Comparison of ENCODE assay signal across 1 cellular context in the genomic region with DNA sequence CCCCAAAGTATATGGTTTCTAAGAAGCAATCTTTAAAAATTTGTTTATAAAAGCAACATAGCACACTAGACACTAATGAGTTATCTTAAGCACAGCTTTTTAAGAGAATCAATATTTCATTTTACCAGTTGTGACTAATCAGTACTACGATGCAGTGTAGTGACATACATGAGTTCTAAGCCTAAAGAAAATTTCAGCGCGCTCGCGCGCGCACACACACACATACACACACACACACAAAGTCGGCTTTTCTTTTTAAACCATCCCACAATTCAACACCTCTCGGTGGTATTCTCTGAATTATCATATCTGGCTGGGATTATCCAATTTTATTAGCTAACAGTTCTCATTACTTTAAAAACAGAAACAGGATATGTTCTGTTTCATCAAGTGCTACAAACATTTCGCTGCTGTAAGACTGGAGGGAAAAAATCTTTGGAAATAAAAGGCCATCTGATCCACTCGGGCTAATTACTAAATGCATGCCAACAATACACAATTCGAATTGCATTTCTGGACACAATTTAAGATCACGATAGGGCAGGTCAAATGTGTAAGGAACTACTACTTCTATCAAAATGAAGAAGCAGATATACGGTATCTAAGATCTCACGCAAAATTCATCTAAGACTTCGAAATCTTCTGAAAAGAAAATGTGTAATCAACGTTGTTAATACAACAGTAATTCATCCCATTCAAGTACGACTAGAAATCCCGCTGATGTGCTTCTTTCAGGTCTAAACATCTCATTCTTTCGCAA.
TF ChIP-seq lines count a peak whose summit lies in the region.

No MANE protein-coding gene starts in this region.

TF ChIP-seq in K562, 482 proteins besides CTCF, POLR2A, EP300 and RAD21 (continued from another document and continues in another):
- TF ChIP-seq, protein P1, sequence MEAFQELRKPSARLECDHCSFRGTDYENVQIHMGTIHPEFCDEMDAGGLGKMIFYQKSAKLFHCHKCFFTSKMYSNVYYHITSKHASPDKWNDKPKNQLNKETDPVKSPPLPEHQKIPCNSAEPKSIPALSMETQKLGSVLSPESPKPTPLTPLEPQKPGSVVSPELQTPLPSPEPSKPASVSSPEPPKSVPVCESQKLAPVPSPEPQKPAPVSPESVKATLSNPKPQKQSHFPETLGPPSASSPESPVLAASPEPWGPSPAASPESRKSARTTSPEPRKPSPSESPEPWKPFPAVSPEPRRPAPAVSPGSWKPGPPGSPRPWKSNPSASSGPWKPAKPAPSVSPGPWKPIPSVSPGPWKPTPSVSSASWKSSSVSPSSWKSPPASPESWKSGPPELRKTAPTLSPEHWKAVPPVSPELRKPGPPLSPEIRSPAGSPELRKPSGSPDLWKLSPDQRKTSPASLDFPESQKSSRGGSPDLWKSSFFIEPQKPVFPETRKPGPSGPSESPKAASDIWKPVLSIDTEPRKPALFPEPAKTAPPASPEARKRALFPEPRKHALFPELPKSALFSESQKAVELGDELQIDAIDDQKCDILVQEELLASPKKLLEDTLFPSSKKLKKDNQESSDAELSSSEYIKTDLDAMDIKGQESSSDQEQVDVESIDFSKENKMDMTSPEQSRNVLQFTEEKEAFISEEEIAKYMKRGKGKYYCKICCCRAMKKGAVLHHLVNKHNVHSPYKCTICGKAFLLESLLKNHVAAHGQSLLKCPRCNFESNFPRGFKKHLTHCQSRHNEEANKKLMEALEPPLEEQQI (IDR thresholded peaks at IDR 0.05): no peak
- TF ChIP-seq STAT5A (IDR thresholded peaks at IDR 0.05; ENCODE audit: borderline replicate concordance, low read length) (no peak), PHF20 (IDR thresholded peaks at IDR 0.05; ENCODE audit: partially characterized antibody) (peak; percentile 59), TAF7 (tag; IDR thresholded peaks at IDR 0.05) (no peak), RBM17 (IDR thresholded peaks at IDR 0.05; ENCODE audit: borderline replicate concordance, low read depth, low read length) (no peak), ZNF165 (CRISPR knock-in tag; IDR thresholded peaks at IDR 0.05; ENCODE audit: borderline replicate concordance) (no peak), ETS2 (tag; IDR thresholded peaks at IDR 0.05; ENCODE audit: borderline replicate concordance, poor library complexity, severe bottlenecking) (no peak), HCFC1 (IDR thresholded peaks at IDR 0.05; ENCODE audit: low read depth, low read length) (no peak), KAT8 (IDR thresholded peaks at IDR 0.05; ENCODE audit: low read depth) (no peak), ZNF431 (CRISPR knock-in tag; IDR thresholded peaks at IDR 0.05) (no peak), MCM3 (IDR thresholded peaks at IDR 0.05) (no peak), ATF1 (CRISPR knock-in tag; IDR thresholded peaks at IDR 0.05) (no peak), ATF1 (tag; IDR thresholded peaks at IDR 0.05) (no peak; the same call in 1 of the 2 replicates), ZNF785 (CRISPR knock-in tag; IDR thresholded peaks at IDR 0.05) (no peak), NEUROD1 (IDR thresholded peaks at IDR 0.05; ENCODE audit: borderline replicate concordance, low read depth, low read length, partially characterized antibody) (no peak), FOSL1 (tag; conservative IDR thresholded peaks at IDR 0.05) (0 out of 2 replicates have a peak, but pooled peaks have one; percentile 12), MCM7 (IDR thresholded peaks at IDR 0.05) (no peak), NFIX (CRISPR knock-in tag; IDR thresholded peaks at IDR 0.05; ENCODE audit: low read depth) (no peak), ZNF764 (CRISPR knock-in tag; IDR thresholded peaks at IDR 0.05; ENCODE audit: low read depth) (no peak), NFIC (IDR thresholded peaks at IDR 0.05) (no peak), ZNF175 (CRISPR knock-in tag; IDR thresholded peaks at IDR 0.05; ENCODE audit: low read depth) (no peak), BCOR (IDR thresholded peaks at IDR 0.05) (no peak), HOXB6 (CRISPR knock-in tag; IDR thresholded peaks at IDR 0.05; ENCODE audit: borderline replicate concordance) (no peak), NFATC3 (IDR thresholded peaks at IDR 0.05) (0 out of 2 replicates have a peak, but pooled peaks have one; percentile 17)
- TF ChIP-seq, protein P2, sequence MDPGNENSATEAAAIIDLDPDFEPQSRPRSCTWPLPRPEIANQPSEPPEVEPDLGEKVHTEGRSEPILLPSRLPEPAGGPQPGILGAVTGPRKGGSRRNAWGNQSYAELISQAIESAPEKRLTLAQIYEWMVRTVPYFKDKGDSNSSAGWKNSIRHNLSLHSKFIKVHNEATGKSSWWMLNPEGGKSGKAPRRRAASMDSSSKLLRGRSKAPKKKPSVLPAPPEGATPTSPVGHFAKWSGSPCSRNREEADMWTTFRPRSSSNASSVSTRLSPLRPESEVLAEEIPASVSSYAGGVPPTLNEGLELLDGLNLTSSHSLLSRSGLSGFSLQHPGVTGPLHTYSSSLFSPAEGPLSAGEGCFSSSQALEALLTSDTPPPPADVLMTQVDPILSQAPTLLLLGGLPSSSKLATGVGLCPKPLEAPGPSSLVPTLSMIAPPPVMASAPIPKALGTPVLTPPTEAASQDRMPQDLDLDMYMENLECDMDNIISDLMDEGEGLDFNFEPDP (CRISPR knock-in tag; IDR thresholded peaks at IDR 0.05): no peak
- TF ChIP-seq, protein P3, sequence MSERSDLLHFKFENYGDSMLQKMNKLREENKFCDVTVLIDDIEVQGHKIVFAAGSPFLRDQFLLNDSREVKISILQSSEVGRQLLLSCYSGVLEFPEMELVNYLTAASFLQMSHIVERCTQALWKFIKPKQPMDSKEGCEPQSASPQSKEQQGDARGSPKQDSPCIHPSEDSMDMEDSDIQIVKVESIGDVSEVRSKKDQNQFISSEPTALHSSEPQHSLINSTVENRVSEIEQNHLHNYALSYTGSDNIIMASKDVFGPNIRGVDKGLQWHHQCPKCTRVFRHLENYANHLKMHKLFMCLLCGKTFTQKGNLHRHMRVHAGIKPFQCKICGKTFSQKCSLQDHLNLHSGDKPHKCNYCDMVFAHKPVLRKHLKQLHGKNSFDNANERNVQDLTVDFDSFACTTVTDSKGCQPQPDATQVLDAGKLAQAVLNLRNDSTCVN (CRISPR knock-in tag; IDR thresholded peaks at IDR 0.05): no peak
- TF ChIP-seq, protein P4, sequence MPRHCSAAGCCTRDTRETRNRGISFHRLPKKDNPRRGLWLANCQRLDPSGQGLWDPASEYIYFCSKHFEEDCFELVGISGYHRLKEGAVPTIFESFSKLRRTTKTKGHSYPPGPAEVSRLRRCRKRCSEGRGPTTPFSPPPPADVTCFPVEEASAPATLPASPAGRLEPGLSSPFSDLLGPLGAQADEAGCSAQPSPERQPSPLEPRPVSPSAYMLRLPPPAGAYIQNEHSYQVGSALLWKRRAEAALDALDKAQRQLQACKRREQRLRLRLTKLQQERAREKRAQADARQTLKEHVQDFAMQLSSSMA (CRISPR knock-in tag; IDR thresholded peaks at IDR 0.05): no peak
- TF ChIP-seq, protein P5, sequence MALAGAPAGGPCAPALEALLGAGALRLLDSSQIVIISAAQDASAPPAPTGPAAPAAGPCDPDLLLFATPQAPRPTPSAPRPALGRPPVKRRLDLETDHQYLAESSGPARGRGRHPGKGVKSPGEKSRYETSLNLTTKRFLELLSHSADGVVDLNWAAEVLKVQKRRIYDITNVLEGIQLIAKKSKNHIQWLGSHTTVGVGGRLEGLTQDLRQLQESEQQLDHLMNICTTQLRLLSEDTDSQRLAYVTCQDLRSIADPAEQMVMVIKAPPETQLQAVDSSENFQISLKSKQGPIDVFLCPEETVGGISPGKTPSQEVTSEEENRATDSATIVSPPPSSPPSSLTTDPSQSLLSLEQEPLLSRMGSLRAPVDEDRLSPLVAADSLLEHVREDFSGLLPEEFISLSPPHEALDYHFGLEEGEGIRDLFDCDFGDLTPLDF (CRISPR knock-in tag; IDR thresholded peaks at IDR 0.05): no peak
- TF ChIP-seq, protein P6, sequence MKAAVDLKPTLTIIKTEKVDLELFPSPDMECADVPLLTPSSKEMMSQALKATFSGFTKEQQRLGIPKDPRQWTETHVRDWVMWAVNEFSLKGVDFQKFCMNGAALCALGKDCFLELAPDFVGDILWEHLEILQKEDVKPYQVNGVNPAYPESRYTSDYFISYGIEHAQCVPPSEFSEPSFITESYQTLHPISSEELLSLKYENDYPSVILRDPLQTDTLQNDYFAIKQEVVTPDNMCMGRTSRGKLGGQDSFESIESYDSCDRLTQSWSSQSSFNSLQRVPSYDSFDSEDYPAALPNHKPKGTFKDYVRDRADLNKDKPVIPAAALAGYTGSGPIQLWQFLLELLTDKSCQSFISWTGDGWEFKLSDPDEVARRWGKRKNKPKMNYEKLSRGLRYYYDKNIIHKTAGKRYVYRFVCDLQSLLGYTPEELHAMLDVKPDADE (conservative IDR thresholded peaks at IDR 0.05; ENCODE audit: control insufficient read depth, low read depth, low read length): no peak
- TF ChIP-seq, protein P7, sequence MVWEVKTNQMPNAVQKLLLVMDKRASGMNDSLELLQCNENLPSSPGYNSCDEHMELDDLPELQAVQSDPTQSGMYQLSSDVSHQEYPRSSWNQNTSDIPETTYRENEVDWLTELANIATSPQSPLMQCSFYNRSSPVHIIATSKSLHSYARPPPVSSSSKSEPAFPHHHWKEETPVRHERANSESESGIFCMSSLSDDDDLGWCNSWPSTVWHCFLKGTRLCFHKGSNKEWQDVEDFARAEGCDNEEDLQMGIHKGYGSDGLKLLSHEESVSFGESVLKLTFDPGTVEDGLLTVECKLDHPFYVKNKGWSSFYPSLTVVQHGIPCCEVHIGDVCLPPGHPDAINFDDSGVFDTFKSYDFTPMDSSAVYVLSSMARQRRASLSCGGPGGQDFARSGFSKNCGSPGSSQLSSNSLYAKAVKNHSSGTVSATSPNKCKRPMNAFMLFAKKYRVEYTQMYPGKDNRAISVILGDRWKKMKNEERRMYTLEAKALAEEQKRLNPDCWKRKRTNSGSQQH (CRISPR knock-in tag; IDR thresholded peaks at IDR 0.05): no peak
- TF ChIP-seq, protein P8, sequence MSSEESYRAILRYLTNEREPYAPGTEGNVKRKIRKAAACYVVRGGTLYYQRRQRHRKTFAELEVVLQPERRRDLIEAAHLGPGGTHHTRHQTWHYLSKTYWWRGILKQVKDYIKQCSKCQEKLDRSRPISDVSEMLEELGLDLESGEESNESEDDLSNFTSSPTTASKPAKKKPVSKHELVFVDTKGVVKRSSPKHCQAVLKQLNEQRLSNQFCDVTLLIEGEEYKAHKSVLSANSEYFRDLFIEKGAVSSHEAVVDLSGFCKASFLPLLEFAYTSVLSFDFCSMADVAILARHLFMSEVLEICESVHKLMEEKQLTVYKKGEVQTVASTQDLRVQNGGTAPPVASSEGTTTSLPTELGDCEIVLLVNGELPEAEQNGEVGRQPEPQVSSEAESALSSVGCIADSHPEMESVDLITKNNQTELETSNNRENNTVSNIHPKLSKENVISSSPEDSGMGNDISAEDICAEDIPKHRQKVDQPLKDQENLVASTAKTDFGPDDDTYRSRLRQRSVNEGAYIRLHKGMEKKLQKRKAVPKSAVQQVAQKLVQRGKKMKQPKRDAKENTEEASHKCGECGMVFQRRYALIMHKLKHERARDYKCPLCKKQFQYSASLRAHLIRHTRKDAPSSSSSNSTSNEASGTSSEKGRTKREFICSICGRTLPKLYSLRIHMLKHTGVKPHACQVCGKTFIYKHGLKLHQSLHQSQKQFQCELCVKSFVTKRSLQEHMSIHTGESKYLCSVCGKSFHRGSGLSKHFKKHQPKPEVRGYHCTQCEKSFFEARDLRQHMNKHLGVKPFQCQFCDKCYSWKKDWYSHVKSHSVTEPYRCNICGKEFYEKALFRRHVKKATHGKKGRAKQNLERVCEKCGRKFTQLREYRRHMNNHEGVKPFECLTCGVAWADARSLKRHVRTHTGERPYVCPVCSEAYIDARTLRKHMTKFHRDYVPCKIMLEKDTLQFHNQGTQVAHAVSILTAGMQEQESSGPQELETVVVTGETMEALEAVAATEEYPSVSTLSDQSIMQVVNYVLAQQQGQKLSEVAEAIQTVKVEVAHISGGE (CRISPR knock-in tag; IDR thresholded peaks at IDR 0.05): no peak
